ENCODE assay signal across 8 cellular contexts in genomic region chr17:56835259-56835575, GRCh38. TPM values are rescaled to one million over a fixed set of nuclear protein-coding genes. Genes with fewer than 3 reads are reported as not detected.
DNase-seq lines count a peak whose midpoint lies in the region; ATAC-seq and TF ChIP-seq lines count a peak whose summit lies in the region.

No MANE protein-coding gene starts in this region.

- H3K27me3 ChIP-seq in HUES64 (ENCODE audit: insufficient read depth, low read length) = peaks cover 41% of the 10 kb centered on the region
- no peaks in the 10 kb centered on the region for H3K27me3 ChIP-seq in brain microvascular endothelial cell (replicated peaks)
- no peaks in the 10 kb centered on the region for H3K27me3 ChIP-seq in mucosa of rectum (ENCODE audit: control insufficient read depth in 2 of 2, insufficient read depth in 2 of 2, low read length in 2 of 2)
- H3K27me3 ChIP-seq in body of pancreas = no peaks in the 10 kb centered on the region

- H3K4me3 ChIP-seq in HUES64 (ENCODE audit: low read length) = peak overlapping the region; percentile 66
- peak overlapping the region; percentile 66 for H3K4me3 ChIP-seq in brain microvascular endothelial cell (ENCODE audit: low read depth, low read length)
- H3K4me3 ChIP-seq in mucosa of rectum (ENCODE audit: low read length in 2 of 2) = peak overlapping the region; percentile 79 to 86
- H3K4me3 ChIP-seq in body of pancreas = peak overlapping the region in 1 of 2 donors; percentile 79

- DNase-seq in ACHN (peak; percentile 9), brain microvascular endothelial cell (no peak), NCI-H524 (lab: John Stamatoyannopoulos, UW) (no peak), body of pancreas (no peak), NCI-H1092 (lab: John Stamatoyannopoulos, UW) (no peak), kidney tubule cell (ENCODE audit: low spot score) (no peak)

- in situ Hi-C loops in ACHN (cut with HindIII; ENCODE audit: low pct_ligation_motif_present, low pct_unique_long_range_greater_than_20kb, low sequenced_read_pairs) (no loop called here), brain microvascular endothelial cell (cut with HindIII; ENCODE audit: low pct_ligation_motif_present, low sequenced_read_pairs) (no loop called here)

- H3K9me3 ChIP-seq in HUES64 (ENCODE audit: insufficient read depth, low read depth, low read length) = no peaks in the 10 kb centered on the region
- no peaks in the 10 kb centered on the region for H3K9me3 ChIP-seq in mucosa of rectum (ENCODE audit: control insufficient read depth in 2 of 2, low read length in 2 of 2)
- H3K9me3 ChIP-seq in body of pancreas = no peaks in the 10 kb centered on the region

- ATAC-seq in body of pancreas = no peak

- H3K9ac ChIP-seq in HUES64 (ENCODE audit: low read depth, low read length) = no peak overlapping the region
- peak overlapping the region; percentile 63 to 74 for H3K9ac ChIP-seq in mucosa of rectum (ENCODE audit: low read depth in 1 of 2, low read length in 2 of 2)

- H3K4me1 ChIP-seq in HUES64 (ENCODE audit: insufficient read depth, low read length) (peaks cover 30% of the 10 kb centered on the region), mucosa of rectum (ENCODE audit: control insufficient read depth in 2 of 2, insufficient read depth in 2 of 2, low read length in 2 of 2) (peaks cover 19 to 20% of the 10 kb centered on the region in 2 donors), body of pancreas (peaks cover 63% of the 10 kb centered on the region)

- TF ChIP-seq CTCF in brain microvascular endothelial cell (IDR thresholded peaks at IDR 0.05; ENCODE audit: low read depth, low read length, missing control alignments) (no peak), body of pancreas (IDR thresholded peaks at IDR 0.05) (no peak)

- WGBS in HUES64 = 80% methylated on average over 6 of the region's 6 CpGs
- 53 to 55% methylated on average over 6 of the region's 6 CpGs for WGBS in body of pancreas, 2 donors

- H3K27ac ChIP-seq in HUES64 (ENCODE audit: low read depth, low read length) (no peak overlapping the region), brain microvascular endothelial cell (no peak overlapping the region), mucosa of rectum (ENCODE audit: low read depth in 2 of 2, low read length in 2 of 2) (peak overlapping the region in 1 of 2 donors; percentile 83), body of pancreas (peak overlapping the region in 2 of 4 donors; percentile 88 to 91)

- intact Hi-C loops in body of pancreas (cut with DNase I) = no loop called here

- TF ChIP-seq POLR2A in body of pancreas (IDR thresholded peaks at IDR 0.05) = no peak

- peaks cover 6% of the 10 kb centered on the region for H3K36me3 ChIP-seq in HUES64 (ENCODE audit: insufficient read depth, low read length)
- no peaks in the 10 kb centered on the region for H3K36me3 ChIP-seq in brain microvascular endothelial cell (replicated peaks)
- H3K36me3 ChIP-seq in mucosa of rectum (ENCODE audit: control insufficient read depth in 2 of 2, insufficient read depth in 2 of 2, low read length in 2 of 2) = no peaks in the 10 kb centered on the region
- H3K36me3 ChIP-seq in body of pancreas (replicated peaks in 1 of 2; ENCODE audit: insufficient read depth in 1 of 2, low read depth in 2 of 2) = no peaks in the 10 kb centered on the region

RNA-seq across cellular contexts. Expression of gene DGKE, which starts 1.3 kb away (rescaled TPM):
- polyA plus RNA-seq in HUES64 (2013, experiment 1 of 2) = 2.7 TPM
- 1.6 TPM for polyA plus RNA-seq in HUES64 (2013, experiment 2 of 2)
- total RNA-seq in body of pancreas = 1 to 10 TPM; 4.6 to 7.0 TPM

RNA-seq across cellular contexts. Expression of gene C17orf67, which starts 1.5 kb away (rescaled TPM):
- 1.1 TPM for polyA plus RNA-seq in HUES64 (2013, experiment 1 of 2)
- 1.6 TPM for polyA plus RNA-seq in HUES64 (2013, experiment 2 of 2)
- total RNA-seq in body of pancreas = 1 to 10 TPM in 1 of 2 donors, under 1 TPM in 1; 0.78 to 2.3 TPM
